ENCODE assay signal across 8 cellular contexts in the genomic region with DNA sequence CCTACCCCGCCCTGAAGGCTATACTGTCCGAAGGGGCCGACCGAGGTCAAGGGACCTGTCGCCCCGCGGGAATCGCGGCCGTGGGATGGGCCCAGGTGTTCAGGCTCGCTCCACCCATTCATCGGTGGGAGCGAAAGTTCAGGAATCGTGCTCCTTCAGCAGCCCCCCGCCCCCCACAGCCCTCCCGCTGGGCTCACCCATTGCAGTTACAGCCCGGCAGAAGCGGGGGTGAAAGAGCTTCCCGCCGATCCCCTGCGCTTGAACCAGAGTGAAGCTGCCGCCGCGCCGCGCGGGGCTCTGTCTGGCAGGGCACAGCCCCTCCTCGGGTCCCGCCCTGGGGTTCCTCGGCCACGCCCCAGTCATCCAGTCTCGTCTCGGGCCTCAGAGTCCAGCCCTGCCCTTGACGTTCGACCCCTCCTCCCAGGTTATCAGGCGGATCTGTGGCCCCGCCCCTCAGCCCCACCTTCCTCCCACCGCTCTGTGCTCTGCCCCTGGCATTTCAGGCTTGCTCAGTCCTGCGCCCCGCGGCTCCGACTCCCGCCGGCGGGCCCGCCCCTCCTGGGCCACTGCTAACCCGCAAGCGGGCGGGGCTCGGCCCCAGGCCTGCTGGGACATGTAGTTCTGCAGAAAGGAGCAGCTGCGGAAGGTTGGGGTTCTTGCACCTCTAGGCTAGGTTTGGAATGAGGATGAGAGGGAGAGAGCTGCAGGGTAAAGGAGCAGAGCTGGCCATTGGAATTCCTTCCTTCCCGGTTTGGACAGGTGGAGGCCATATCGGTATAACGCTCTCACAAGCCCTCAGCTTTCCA. TPM values are rescaled to one million over a fixed set of nuclear protein-coding genes. Genes with fewer than 3 reads are reported as not detected.
DNase-seq lines count a peak whose midpoint lies in the region; FAIRE-seq and TF ChIP-seq lines count a peak whose summit lies in the region.

A gene (minus strand): TSS at position 303 of the 806 bp plus-strand sequence. CDS start 3,955 bp downstream, outside the sequence.

- peaks cover 60% of the 10 kb centered on the region for H3K4me1 ChIP-seq in stomach smooth muscle (ENCODE audit: control insufficient read depth, insufficient read depth, low read length)

- H3K36me3 Mint-ChIP-seq in neural crest cell (ENCODE audit: low read depth) = peaks cover 4% of the 10 kb centered on the region

- H3K4me1 Mint-ChIP-seq in neural crest cell = peaks cover 30% of the 10 kb centered on the region

- peak; percentile 78 for FAIRE-seq in H54 (lab: Jason Lieb, UNC)

- H3K4me3 ChIP-seq in foreskin fibroblast (ENCODE audit: low read depth in 1 of 2, low read length in 2 of 2) = peak within 1 kb of the TSS; percentile 60 to 80
- peak within 1 kb of the TSS; percentile 70 to 91 for H3K4me3 ChIP-seq in stomach smooth muscle (ENCODE audit: low read length in 2 of 2)

- TF ChIP-seq POLR2A in H54 (IDR thresholded peaks at IDR 0.05; ENCODE audit: low read depth, low read length) (peak; percentile 34; the same call in 1 of the 2 replicates), Raji (IDR thresholded peaks at IDR 0.05; ENCODE audit: insufficient read depth, low read depth, low read length) (peak; percentile 81)

- no peaks in the 10 kb centered on the region for H3K9me3 ChIP-seq in stomach smooth muscle (ENCODE audit: control insufficient read depth in 2 of 2, low read length in 2 of 2)

- peak within 1 kb of the TSS; percentile 88 for H3K27ac ChIP-seq in stomach smooth muscle (ENCODE audit: low read length)

- DNase-seq in ELR (ENCODE audit: low read depth) = peak; percentile 96
- DNase-seq in H54 (ENCODE audit: insufficient read length, low spot score) = peak; percentile 95
- peak; percentile 98 for DNase-seq in LoVo (ENCODE audit: low spot score)
- peak; percentile 99 for DNase-seq in activated effector memory CD4-positive, alpha-beta T cell treated with anti-CD3 and anti-CD28 coated beads, Interleukin-2, amount 50 U/mL, for 16 hours
- DNase-seq in foreskin fibroblast = peak; percentile 81 to 91
- DNase-seq in neural crest cell (ENCODE audit: low read depth, low spot score) = peak; percentile 83

- peak within 1 kb of the TSS; percentile 64 to 89 for H3K9ac ChIP-seq in stomach smooth muscle (ENCODE audit: low read length in 2 of 2)

- H3K4me3 Mint-ChIP-seq in neural crest cell = peak within 1 kb of the TSS; percentile 81

- H3K36me3 ChIP-seq in stomach smooth muscle (ENCODE audit: control insufficient read depth in 2 of 2, insufficient read depth in 2 of 2, low read length in 2 of 2) = peaks cover 2% of the 10 kb centered on the region in 2 donors

- H3K27me3 Mint-ChIP-seq in neural crest cell (ENCODE audit: low read depth) = peaks cover 68% of the 10 kb centered on the region

- H3K9me3 Mint-ChIP-seq in neural crest cell = no peaks in the 10 kb centered on the region

- H3K27ac Mint-ChIP-seq in neural crest cell (ENCODE audit: unreplicated experiment) = no peak within 1 kb of the TSS

- no peaks in the 10 kb centered on the region for H3K27me3 ChIP-seq in stomach smooth muscle (ENCODE audit: control insufficient read depth in 1 of 2, insufficient read depth in 2 of 2, low read length in 2 of 2)

- TF ChIP-seq CTCF in foreskin fibroblast (IDR thresholded peaks at IDR 0.05; ENCODE audit: low read depth, low read length) = no peak
- TF ChIP-seq CTCF in neural crest cell (conservative IDR thresholded peaks at IDR 0.05) = no peak

RNA-seq across cellular contexts. Expression of the gene that starts here (rescaled TPM):
- total RNA-seq in neural crest cell = 1.7 and 2.0 TPM in 2 replicates

Comparison
In these comparisons a context has a peak if more than half of its experiments do, and no peak if none do; other contexts are left out.
1. Peak in every context shown above with its lines: DNase-seq, H3K4me3 ChIP-seq and H3K27ac ChIP-seq.